16 cellular contexts compared by ENCODE assay signal in the genomic region with DNA sequence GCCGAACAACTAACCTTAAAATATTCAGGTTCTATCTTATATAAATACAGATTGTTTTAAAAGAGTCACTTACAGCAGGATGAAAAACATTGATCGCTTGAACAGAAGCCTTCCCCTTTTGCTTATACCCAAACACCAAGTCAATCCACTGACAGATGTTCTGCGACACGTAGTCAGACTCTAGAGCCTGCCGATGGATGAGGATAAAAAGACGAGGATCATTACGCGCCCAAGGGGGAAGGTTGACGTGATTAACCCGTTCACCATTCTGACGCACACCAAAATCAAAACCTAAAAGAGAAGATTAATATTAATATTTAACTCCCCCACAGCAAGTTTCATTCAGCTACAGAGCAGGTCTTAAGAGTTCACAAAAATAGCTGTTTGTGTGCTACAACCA. TPM values are rescaled to one million over a fixed set of nuclear protein-coding genes. Genes with fewer than 3 reads are reported as not detected.
DNase-seq lines count a peak whose midpoint lies in the region; ATAC-seq and TF ChIP-seq lines count a peak whose summit lies in the region.
"Had no signal": no experiment of that assay in that cellular context is flagged by ENCODE, and none has a peak within 500 bp of the region (broad histone marks: within the 10 kb centered on the region; RNA-seq: fewer than 3 reads in every experiment).

No MANE protein-coding gene starts in this region.

- ATAC-seq in HG03095 (IDR thresholded peaks at IDR 0.05; ENCODE audit: unreplicated experiment) = no peak

- TF ChIP-seq CTCF in PC-9 (conservative IDR thresholded peaks at IDR 0.05) (no peak), epithelial cell of proximal tubule (conservative IDR thresholded peaks at IDR 0.05; ENCODE audit: low read depth, low read length) (no peak), osteoblast (IDR thresholded peaks at IDR 0.05; ENCODE audit: extremely low read depth, low read depth, low read length) (no peak), esophagus muscularis mucosa (IDR thresholded peaks at IDR 0.05) (no peak)

- no peak overlapping the region for H3K4me3 ChIP-seq in GM23248
- H3K4me3 ChIP-seq in PC-9 = no peak overlapping the region
- peak overlapping the region; percentile 17 for H3K4me3 ChIP-seq in epithelial cell of proximal tubule (ENCODE audit: low read depth, low read length)
- H3K4me3 ChIP-seq in osteoblast (ENCODE audit: insufficient read depth, low read length) = no peak overlapping the region
- H3K4me3 ChIP-seq in esophagus muscularis mucosa = no peak overlapping the region
- H3K4me3 ChIP-seq: HAP-1 had no signal

- BruUV-seq in PC-9 (replicated peaks; lab: Mats Ljungman, UMichigan) = no TSS peak

- CTCF ChIA-PET in PC-9 (lab: Charles Lee) = no interaction called here

- 91 to 96% methylated on average over 11 of the region's 11 CpGs for WGBS in GM23248 (ENCODE audit: low coverage in 1 of 2, low lambda C conversion rate in 2 of 2, missing lambda C conversion rate in 2 of 2), 2 experiments
- 88% methylated on average over 11 of the region's 11 CpGs for WGBS in esophagus muscularis mucosa

- H3K27me3 ChIP-seq in GM23248 (replicated peaks; ENCODE audit: insufficient read depth) = no peaks in the 10 kb centered on the region
- no peaks in the 10 kb centered on the region for H3K27me3 ChIP-seq in PC-9 (ENCODE audit: insufficient read depth, low read depth)
- no peaks in the 10 kb centered on the region for H3K27me3 ChIP-seq in osteoblast (ENCODE audit: insufficient read depth, low read length)
- H3K27me3 ChIP-seq in esophagus muscularis mucosa = no peaks in the 10 kb centered on the region

- no peak for TF ChIP-seq EP300 in esophagus muscularis mucosa (IDR thresholded peaks at IDR 0.05)

- no peaks in the 10 kb centered on the region for H3K9me3 ChIP-seq in GM23248 (ENCODE audit: low read depth)
- no peaks in the 10 kb centered on the region for H3K9me3 ChIP-seq in PC-9 (ENCODE audit: insufficient read depth, low read depth)
- no peaks in the 10 kb centered on the region for H3K9me3 ChIP-seq in osteoblast (ENCODE audit: low read depth, low read length)
- H3K9me3 ChIP-seq in esophagus muscularis mucosa = no peaks in the 10 kb centered on the region
- H3K9me3 ChIP-seq: HAP-1 had no signal

- no peaks in the 10 kb centered on the region for H3K79me2 ChIP-seq in GM23248 (ENCODE audit: insufficient read depth)
- no peaks in the 10 kb centered on the region for H3K79me2 ChIP-seq in PC-9 (ENCODE audit: low read depth)
- H3K79me2 ChIP-seq in osteoblast (ENCODE audit: insufficient read depth, low read length) = no peaks in the 10 kb centered on the region

- peaks cover 14% of the 10 kb centered on the region; the same call in 1 of the 2 replicates for H3F3A ChIP-seq in GM23248 (ENCODE audit: insufficient read depth)
- peaks cover 20% of the 10 kb centered on the region for H3F3A ChIP-seq in PC-9 (ENCODE audit: insufficient read depth, low read depth)

- DNase-seq in GM23248 (no peak), PC-9 (no peak), epithelial cell of proximal tubule (ENCODE audit: low read depth) (no peak), osteoblast (ENCODE audit: insufficient read length, low spot score, missing footprints) (no peak), esophagus muscularis mucosa (ENCODE audit: extremely low spot score) (no peak), NCI-H2107 (lab: John Stamatoyannopoulos, UW) (no peak), posterior cingulate gyrus (no peak)
- DNase-seq: COR-L47, NCI-H1417 treated with DMSO at 0.1 percent for 48 hours, NCI-H2029, NCI-H2171 treated with DMSO at 0.1 percent for 48 hours, NCI-H748 treated with DMSO at 0.1 percent for 48 hours, SIG-M5 had no signal

- H3K36me3 ChIP-seq in GM23248 (ENCODE audit: low read depth) (no peaks in the 10 kb centered on the region), PC-9 (ENCODE audit: low read depth) (no peaks in the 10 kb centered on the region), osteoblast (ENCODE audit: insufficient read depth, low read length) (peaks cover 3% of the 10 kb centered on the region), esophagus muscularis mucosa (peaks cover 11 to 89% (median 54%) of the 10 kb centered on the region in 4 donors)
- H3K36me3 ChIP-seq: HAP-1 had no signal

- H3K9ac ChIP-seq in GM23248 = no peak overlapping the region

- no peaks in the 10 kb centered on the region for H3K9me2 ChIP-seq in GM23248 (ENCODE audit: insufficient read depth)
- H3K9me2 ChIP-seq in PC-9 (ENCODE audit: insufficient read depth) = no peaks in the 10 kb centered on the region

- H3K4me1 ChIP-seq in GM23248 (ENCODE audit: insufficient read depth) (peaks cover 17% of the 10 kb centered on the region), PC-9 (replicated peaks; ENCODE audit: insufficient read depth) (peaks cover 49% of the 10 kb centered on the region), osteoblast (ENCODE audit: insufficient read depth, low read length) (peaks cover 11% of the 10 kb centered on the region), esophagus muscularis mucosa (no peaks in the 10 kb centered on the region)

- intact Hi-C loops in PC-9 (cut with micrococcal nuclease; ENCODE audit: unreplicated experiment) = loop anchor here (2.0 to 5.0 kb wide), 2 partner anchors 204 to 223 kb away; a partner anchor contains a TSS
- intact Hi-C loops in esophagus muscularis mucosa (cut with DNase I) = no loop called here
- intact Hi-C loops in posterior cingulate gyrus (cut with DNase I) = no loop called here

- POLR2A ChIA-PET in PC-9 (lab: Charles Lee; ENCODE audit: unreplicated experiment) = interaction anchor here (0.5 to 0.7 kb wide), 2 partner anchors 235 to 935 kb away, joined by 3 to 4 read pairs; no protein-coding TSS in a partner anchor

- H3K4me2 ChIP-seq in GM23248 (ENCODE audit: unreplicated experiment) = peak overlapping the region; percentile 53
- peak overlapping the region; percentile 61; the same call in 1 of the 2 replicates for H3K4me2 ChIP-seq in PC-9
- no peak overlapping the region for H3K4me2 ChIP-seq in osteoblast (ENCODE audit: insufficient read depth, low read length)

- peak overlapping the region; percentile 59 for H3K27ac ChIP-seq in GM23248
- H3K27ac ChIP-seq in PC-9 = peak overlapping the region; percentile 88
- peak overlapping the region; percentile 66 for H3K27ac ChIP-seq in osteoblast (ENCODE audit: low read depth, low read length)
- H3K27ac ChIP-seq in esophagus muscularis mucosa (replicated peaks in 1 of 4) = no peak overlapping the region
- H3K27ac ChIP-seq: HL-60 had no signal

- no peak for TF ChIP-seq POLR2A in esophagus muscularis mucosa (IDR thresholded peaks at IDR 0.05; ENCODE audit: low read depth)

- in situ Hi-C loops in GM23248 (cut with MboI) = no loop called here

- H2AFZ ChIP-seq in GM23248 = no peak overlapping the region
- no peak overlapping the region for H2AFZ ChIP-seq in PC-9
- no peak overlapping the region for H2AFZ ChIP-seq in osteoblast (ENCODE audit: low read length)

- H4K20me1 ChIP-seq in GM23248 (ENCODE audit: insufficient read depth) (no peaks in the 10 kb centered on the region), PC-9 (ENCODE audit: insufficient read depth) (no peaks in the 10 kb centered on the region), osteoblast (ENCODE audit: insufficient read depth, low read length) (no peaks in the 10 kb centered on the region)

RNA-seq across cellular contexts. Expression of a gene that starts 59.4 kb away (rescaled TPM):
- 0.32 and 2.0 TPM in 2 replicates for total RNA-seq in GM23248 (2014; rRNA removed; shearing (Covaris generic))
- polyA plus RNA-seq in GM23248 (2016; fragmentation: Nextera tagmentation; extraction: Ambion mirVana) = 1.2 and 1.6 TPM in 2 replicates
- total RNA-seq in PC-9 (2021) = 15.5 and 16.3 TPM in 2 replicates
- total RNA-seq in epithelial cell of proximal tubule = 0.12 and 0.43 TPM in 2 replicates
- under 0.01 and 0.29 TPM in 2 replicates for total RNA-seq in osteoblast
- total RNA-seq in esophagus muscularis mucosa = 1 to 10 TPM in 1 of 4 donors, under 1 TPM in 3; 0.42 to 1.5 (median 0.76) TPM

Comparison
In these comparisons a context has a peak if more than half of its experiments do, and no peak if none do; other contexts are left out.
1. H3K27ac ChIP-seq: peak in GM23248 (single experiment), PC-9 (single experiment) and osteoblast (single experiment); none in esophagus muscularis mucosa (0 of 4).